In the genomic region with DNA sequence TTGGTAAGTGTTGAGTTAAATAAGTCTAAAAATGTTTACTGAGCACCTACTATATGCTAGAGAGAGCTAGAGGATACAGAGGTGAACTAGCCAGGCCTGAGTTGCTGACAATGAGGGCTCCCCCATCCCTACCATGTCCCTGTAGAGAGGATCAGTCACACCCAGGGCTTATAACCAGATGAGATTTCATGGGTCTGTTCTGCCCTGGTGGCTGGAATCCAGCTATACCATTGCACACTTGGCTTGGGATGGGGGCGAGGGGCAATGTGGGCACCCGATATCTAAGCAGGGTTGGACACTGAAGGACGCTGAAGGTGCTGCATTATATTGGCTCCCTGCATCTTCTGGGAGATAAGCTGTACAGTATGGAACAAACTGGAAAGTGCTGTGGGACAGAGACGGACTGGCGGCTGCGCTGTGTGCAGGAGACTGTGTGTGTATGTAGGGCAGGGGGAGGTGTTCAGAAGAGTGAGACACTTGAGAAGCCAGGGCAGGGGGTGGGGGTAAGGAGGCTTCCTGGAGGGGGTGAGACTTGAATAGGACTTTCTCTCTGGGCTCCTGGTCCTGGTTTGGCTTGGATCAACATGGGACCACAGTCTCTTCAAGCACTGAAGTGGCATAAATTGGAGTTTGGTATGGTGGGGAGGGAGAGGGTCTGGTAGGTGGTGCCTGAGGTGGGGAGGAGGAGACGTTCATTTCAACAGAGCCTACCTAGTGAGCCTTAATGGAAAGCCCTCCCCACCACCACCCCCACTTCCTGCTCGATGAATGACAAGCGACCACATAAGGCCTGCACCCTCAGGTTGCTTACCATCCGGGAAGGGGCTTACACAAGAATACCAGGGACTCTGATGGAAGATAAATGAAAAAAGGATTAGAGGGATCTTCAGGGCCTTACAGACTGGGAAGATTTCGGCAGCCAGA, we compare ENCODE assay signal across 9 cellular contexts. TPM values are rescaled to one million over a fixed set of nuclear protein-coding genes. Genes with fewer than 3 reads are reported as not detected.
A peak's percentile ranks its signal among the peaks of the same experiment; 100 is the strongest.
DNase-seq lines count a peak whose midpoint lies in the region; ATAC-seq, FAIRE-seq and TF ChIP-seq lines count a peak whose summit lies in the region.
"Had no signal": no experiment of that assay in that cellular context is flagged by ENCODE, and none has a peak within 500 bp of the region (broad histone marks: within the 10 kb centered on the region; RNA-seq: fewer than 3 reads in every experiment).

No MANE protein-coding gene starts in this region.

- TF ChIP-seq CTCF in GM06990 (IDR thresholded peaks at IDR 0.05; ENCODE audit: insufficient read depth, low read length, poor library complexity, severe bottlenecking) (no peak), bronchial epithelial cell (IDR thresholded peaks at IDR 0.05; ENCODE audit: insufficient read depth, low read length, severe bottlenecking) (peak; percentile 23), gastrocnemius medialis (IDR thresholded peaks at IDR 0.05 in 4 of 5, conservative IDR thresholded peaks at IDR 0.05 in 1 of 5) (no peak), body of pancreas (IDR thresholded peaks at IDR 0.05) (no peak)

- H3K9me3 ChIP-seq in T-helper 17 cell (ENCODE audit: control insufficient read depth, low read length, poor library complexity, severe bottlenecking) (no peaks in the 10 kb centered on the region), gastrocnemius medialis (no peaks in the 10 kb centered on the region), body of pancreas (no peaks in the 10 kb centered on the region)

- intact Hi-C loops in gastrocnemius medialis (cut with DNase I; ENCODE audit: low total_unique reads) (no loop called here), body of pancreas (cut with DNase I) (no loop called here)

- in situ Hi-C loops in gastrocnemius medialis (cut with MboI; ENCODE audit: low sequenced_read_pairs in 4 of 4) = no loop called here

- no peak for FAIRE-seq in bronchial epithelial cell (lab: Jason Lieb, UNC)

- H3K27ac ChIP-seq in gastrocnemius medialis (peak overlapping the region in 3 of 4 donors; percentile 78 to 82 (median 80)), body of pancreas (no peak overlapping the region)

- H3K4me1 ChIP-seq in gastrocnemius medialis (peaks cover 24 to 32% of the 10 kb centered on the region in 2 donors), body of pancreas (peaks cover 44% of the 10 kb centered on the region)

- H3K27ac Mint-ChIP-seq in T-helper 17 cell = peak overlapping the region; percentile 98

- peaks cover 63% of the 10 kb centered on the region for H3K4me1 Mint-ChIP-seq in T-helper 17 cell

- TF ChIP-seq POLR2A in gastrocnemius medialis (IDR thresholded peaks at IDR 0.05) = no peak
- TF ChIP-seq POLR2A in body of pancreas (IDR thresholded peaks at IDR 0.05) = no peak

- H3K4me3 ChIP-seq in GM06990 (replicated peaks; ENCODE audit: low read depth, low read length) (peak overlapping the region; percentile 93), bronchial epithelial cell (ENCODE audit: low read depth, low read length) (peak overlapping the region; percentile 71), gastrocnemius medialis (peak overlapping the region in 1 of 4 donors; percentile 62), body of pancreas (no peak overlapping the region)

- peak overlapping the region; percentile 94 for H3K4me3 Mint-ChIP-seq in T-helper 17 cell

- H3K27me3 Mint-ChIP-seq in T-helper 17 cell = no peaks in the 10 kb centered on the region

- H3K27me3 ChIP-seq in GM06990 (replicated peaks; ENCODE audit: control insufficient read depth, insufficient read depth, low read length) (no peaks in the 10 kb centered on the region), bronchial epithelial cell (ENCODE audit: control insufficient read depth, insufficient read depth, low read length) (no peaks in the 10 kb centered on the region), gastrocnemius medialis (no peaks in the 10 kb centered on the region), body of pancreas (no peaks in the 10 kb centered on the region)

- peaks cover 4% of the 10 kb centered on the region for H3K36me3 ChIP-seq in GM06990 (ENCODE audit: control insufficient read depth, insufficient read depth, low read length)
- H3K36me3 ChIP-seq in bronchial epithelial cell (ENCODE audit: control insufficient read depth, insufficient read depth, low read length) = peaks cover 5% of the 10 kb centered on the region
- no peaks in the 10 kb centered on the region for H3K36me3 ChIP-seq in gastrocnemius medialis
- no peaks in the 10 kb centered on the region for H3K36me3 ChIP-seq in body of pancreas (replicated peaks in 1 of 2; ENCODE audit: insufficient read depth in 1 of 2, low read depth in 2 of 2)

- 85% methylated on average over 9 to 11 of the region's 11 CpGs for WGBS in body of pancreas, 2 donors

- no peaks in the 10 kb centered on the region for H3K36me3 Mint-ChIP-seq in T-helper 17 cell (ENCODE audit: low read depth)

- no peak for DNase-seq in GM06990 (ENCODE audit: extremely low read depth, insufficient read length)
- peak in 2 of 3 donors; percentile 26 to 45 for DNase-seq in T-helper 17 cell
- DNase-seq in bronchial epithelial cell (ENCODE audit: low read depth) = no peak
- DNase-seq in gastrocnemius medialis = no peak
- no peak for DNase-seq in middle frontal gyrus (ENCODE audit: extremely low spot score, low spot score)
- DNase-seq in body of pancreas = no peak
- DNase-seq in NAMALWA (ENCODE audit: low spot score) = no peak
- DNase-seq: effector CD4-positive, alpha-beta T cell had no signal

- peak; percentile 15 for ATAC-seq in T-helper 17 cell
- ATAC-seq in gastrocnemius medialis = no peak
- no peak for ATAC-seq in HG03457 (IDR thresholded peaks at IDR 0.05; ENCODE audit: unreplicated experiment)
- ATAC-seq in body of pancreas = no peak

RNA-seq across cellular contexts. Expression of gene CD82, which starts 1.8 kb away (rescaled TPM):
- total RNA-seq in T-helper 17 cell (100 to 1,000 TPM; 112 to 146 TPM), bronchial epithelial cell (48.7 and 84.9 TPM in 2 replicates), gastrocnemius medialis (10 to 100 TPM in 3 of 4 donors, 1 to 10 TPM in 1; 4.5 to 17.5 (median 13.5) TPM), body of pancreas (10 to 100 TPM; 11.4 to 13.5 TPM)

Comparison
In these comparisons a context has a peak if more than half of its experiments do, and no peak if none do; other contexts are left out.
1. DNase-seq: peak in T-helper 17 cell (2 of 3); none in GM06990 (single experiment), bronchial epithelial cell (single experiment), gastrocnemius medialis (0 of 2), middle frontal gyrus (single experiment), body of pancreas (0 of 4) and NAMALWA (single experiment).
2. H3K4me3 ChIP-seq: peak in GM06990 (single experiment) and bronchial epithelial cell (single experiment); none in body of pancreas (0 of 2).
3. H3K27ac ChIP-seq: peak in gastrocnemius medialis (3 of 4); none in body of pancreas (0 of 4).